ENCODE assay signal across 9 cellular contexts in the genomic region with DNA sequence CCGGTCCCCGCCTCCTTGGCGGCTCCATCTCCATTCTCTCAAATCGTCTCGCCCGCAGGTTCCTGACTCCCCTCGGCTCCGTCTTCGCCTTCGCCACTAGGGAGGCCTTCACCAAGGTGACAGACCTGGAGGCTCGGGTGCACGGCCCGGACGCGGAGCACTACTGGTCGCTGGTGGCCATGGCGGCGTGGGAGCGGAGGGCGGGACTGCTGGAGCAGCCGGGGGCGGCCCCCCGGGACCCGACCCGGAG. TPM values are rescaled to one million over a fixed set of nuclear protein-coding genes. Genes with fewer than 3 reads are reported as not detected.
DNase-seq lines count a peak whose midpoint lies in the region; ATAC-seq and TF ChIP-seq lines count a peak whose summit lies in the region.
"Had no signal": no experiment of that assay in that cellular context is flagged by ENCODE, and none has a peak within 500 bp of the region (broad histone marks: within the 10 kb centered on the region; RNA-seq: fewer than 3 reads in every experiment).

No MANE protein-coding gene starts in this region.

- CTCF ChIA-PET in T-cell (lab: Charles Lee): interaction anchor here (0.8 to 1.8 kb wide), 5 partner anchors 36 to 80 kb away, joined by 3 to 12 read pairs (median 4); partner anchors contain the start of genes MED11 (in 2 of the 2) and ARRB2 (in 1 of the 2)

- peak in 2 of 4 experiments; percentile 42 to 43 for ATAC-seq in T-cell (replicated peaks in 1 of 4)
- no peak for ATAC-seq in stimulated activated effector memory CD8-positive, alpha-beta T cell treated with anti-CD3 and anti-CD28 coated beads, Interleukin-12 subunit alpha, Interleukin-12 subunit beta, amount 100 ng/mL, for 72 hours

- H3K4me1 Mint-ChIP-seq in T-cell (peaks cover 18 to 33% (median 26%) of the 10 kb centered on the region in 3 donors), glutamatergic neuron (ENCODE audit: low read depth, unreplicated experiment) (peaks cover 12% of the 10 kb centered on the region)
- peaks cover 23% of the 10 kb centered on the region for H3K4me1 Mint-ChIP-seq in stimulated activated effector memory CD8-positive, alpha-beta T cell treated with anti-CD3 and anti-CD28 coated beads, Interleukin-12 subunit alpha, Interleukin-12 subunit beta, amount 100 ng/mL, for 72 hours

- DNase-seq in NCI-H2227 treated with DMSO at 0.1 percent for 48 hours (lab: John Stamatoyannopoulos, UW): peak; percentile 22
- DNase-seq in NCI-H2227 (lab: John Stamatoyannopoulos, UW; ENCODE audit: unreplicated experiment): no peak
- DNase-seq in T-cell: peak in 2 of 34 experiments; percentile 36 to 46
- no peak for DNase-seq in glutamatergic neuron
- no peak for DNase-seq in stimulated activated effector memory CD8-positive, alpha-beta T cell treated with anti-CD3 and anti-CD28 coated beads, Interleukin-12 subunit alpha, Interleukin-12 subunit beta, amount 100 ng/mL, for 72 hours (ENCODE audit: low spot score in 2 of 2)
- DNase-seq in NCI-H345 (lab: John Stamatoyannopoulos, UW): no peak
- no peak for DNase-seq in AML-193 (lab: John Stamatoyannopoulos, UW)
- DNase-seq in HuH-7 (ENCODE audit: low spot score): no peak

- TF ChIP-seq CTCF in glutamatergic neuron (IDR thresholded peaks at IDR 0.05; ENCODE audit: partially characterized antibody, unreplicated experiment): no peak

- no peaks in the 10 kb centered on the region for H3K9me3 Mint-ChIP-seq in T-cell
- peaks cover 7% of the 10 kb centered on the region for H3K9me3 Mint-ChIP-seq in glutamatergic neuron (ENCODE audit: unreplicated experiment)
- no peaks in the 10 kb centered on the region for H3K9me3 Mint-ChIP-seq in stimulated activated effector memory CD8-positive, alpha-beta T cell treated with anti-CD3 and anti-CD28 coated beads, Interleukin-12 subunit alpha, Interleukin-12 subunit beta, amount 100 ng/mL, for 72 hours

- no peaks in the 10 kb centered on the region for H3K36me3 Mint-ChIP-seq in T-cell
- H3K36me3 Mint-ChIP-seq in glutamatergic neuron (ENCODE audit: unreplicated experiment): no peaks in the 10 kb centered on the region
- H3K36me3 Mint-ChIP-seq in stimulated activated effector memory CD8-positive, alpha-beta T cell treated with anti-CD3 and anti-CD28 coated beads, Interleukin-12 subunit alpha, Interleukin-12 subunit beta, amount 100 ng/mL, for 72 hours: no peaks in the 10 kb centered on the region

- H3K27ac Mint-ChIP-seq in T-cell (no peak overlapping the region), glutamatergic neuron (ENCODE audit: unreplicated experiment) (peak overlapping the region; percentile 76)
- no peak overlapping the region for H3K27ac Mint-ChIP-seq in stimulated activated effector memory CD8-positive, alpha-beta T cell treated with anti-CD3 and anti-CD28 coated beads, Interleukin-12 subunit alpha, Interleukin-12 subunit beta, amount 100 ng/mL, for 72 hours

- POLR2A ChIA-PET in T-cell (lab: Charles Lee): interaction anchor here in 1 of 2 donors (0.6 kb wide), 1 partner anchor 43 kb away, joined by 3 read pairs; no protein-coding TSS in a partner anchor

- H3K4me3 Mint-ChIP-seq in T-cell: peak overlapping the region; percentile 66 to 85 (median 73)
- peak overlapping the region; percentile 91 for H3K4me3 Mint-ChIP-seq in glutamatergic neuron (ENCODE audit: unreplicated experiment)
- H3K4me3 Mint-ChIP-seq in stimulated activated effector memory CD8-positive, alpha-beta T cell treated with anti-CD3 and anti-CD28 coated beads, Interleukin-12 subunit alpha, Interleukin-12 subunit beta, amount 100 ng/mL, for 72 hours: peak overlapping the region; percentile 80

- H3K27me3 Mint-ChIP-seq in T-cell (peaks cover 22 to 35% of the 10 kb centered on the region in 2 donors), glutamatergic neuron (ENCODE audit: unreplicated experiment) (peaks cover 10% of the 10 kb centered on the region)

RNA-seq across cellular contexts. Expression of gene GLTPD2, which starts 0.9 kb away (rescaled TPM):
- total RNA-seq in T-cell (not detected), glutamatergic neuron (ENCODE audit: unreplicated experiment) (not detected)
- total RNA-seq: Daoy had no signal

RNA-seq across cellular contexts. Expression of gene VMO1, which starts 3.5 kb away (rescaled TPM):
- total RNA-seq in T-cell (under 1 TPM in 4 of 5 donors, not detected in 1; 0.38 to 0.82 (median 0.59) TPM), glutamatergic neuron (ENCODE audit: unreplicated experiment) (2.5 TPM)
- total RNA-seq: Daoy had no signal

RNA-seq across cellular contexts. Expression of gene PSMB6, which starts 6.3 kb away (rescaled TPM):
- total RNA-seq in T-cell: 10 to 100 TPM; 45.7 to 63.5 (median 57.0) TPM
- total RNA-seq in glutamatergic neuron (ENCODE audit: unreplicated experiment): 128 TPM

RNA-seq across cellular contexts. Expression of gene PLD2, which starts 17.3 kb away (rescaled TPM):
- total RNA-seq in T-cell (10 to 100 TPM; 24.2 to 41.7 (median 31.4) TPM), glutamatergic neuron (ENCODE audit: unreplicated experiment) (61.4 TPM)
